Comparison of ENCODE assay signal across 35 cellular contexts in genomic region chr11:71562120-71562519, GRCh38. TPM values are rescaled to one million over a fixed set of nuclear protein-coding genes. Genes with fewer than 3 reads are reported as not detected.
"Had no signal": no experiment of that assay in that cellular context is flagged by ENCODE, and none has a peak within 500 bp of the region (broad histone marks: within the 10 kb centered on the region; RNA-seq: fewer than 3 reads in every experiment).

No MANE protein-coding gene starts in this region.

- H3K79me2 ChIP-seq: parathyroid adenoma had no signal

- H3K4me3 ChIP-seq: adrenal gland, body of pancreas, psoas muscle, sigmoid colon, smooth muscle cell, suprapubic skin, tibial artery, upper lobe of right lung had no signal

- DNase-seq: activated CD4-positive, alpha-beta memory T cell treated with anti-CD3 and anti-CD28 coated beads for 36 hours; activated CD4-positive, alpha-beta T cell treated with anti-CD3 and anti-CD28 coated beads, Interleukin-2, amount 10 ng/mL, durations not matched to agents 24 days and 14 days; activated CD4-positive, CD25-positive, alpha-beta regulatory T cell treated with anti-CD3 and anti-CD28 coated beads, Interleukin-2, amount 50 U/mL, for 72 hours; activated CD8-positive, alpha-beta memory T cell treated with anti-CD3 and anti-CD28 coated beads, Interleukin-2, amount 50 U/mL, for 4 hours; activated naive CD4-positive, alpha-beta T cell treated with anti-CD3 and anti-CD28 coated beads for 36 hours; activated naive CD8-positive, alpha-beta T cell treated with anti-CD3 and anti-CD28 coated beads for 36 hours; activated T-cell treated with anti-CD3 and anti-CD28 coated beads, Interleukin-2, amount 50 U/mL, for 1 hour; adrenal gland; aorta; body of pancreas; cortex of kidney; head of caudate nucleus; hippocampal formation; kidney; naive thymus-derived CD8-positive, alpha-beta T cell; nucleus accumbens; psoas muscle; sigmoid colon; stimulated activated CD4-positive, alpha-beta T cell treated with anti-CD3 and anti-CD28 coated beads, Interleukin-15, amount 100 ng/mL, for 24 hours; stimulated activated CD4-positive, alpha-beta T cell treated with anti-CD3 and anti-CD28 coated beads, Interleukin-2, amount 100 ng/mL, for 24 hours; stimulated activated naive B cell treated with anti-CD40 and anti-IgM and Interleukin-4, amounts not matched to agents 10 μg/mL and 1 μg/mL and 100 μg/mL, for 72 hours; T-helper 17 cell; T1000; upper lobe of right lung had no signal

- H3K9me3 ChIP-seq: adrenal gland, body of pancreas, psoas muscle, sigmoid colon, suprapubic skin, upper lobe of right lung had no signal

- H3K27ac ChIP-seq: adrenal gland, body of pancreas, parathyroid adenoma, psoas muscle, sigmoid colon, suprapubic skin, tibial artery, upper lobe of right lung had no signal

- H2AFZ ChIP-seq: parathyroid adenoma had no signal

- H3K4me2 ChIP-seq: smooth muscle cell had no signal

- H3K4me1 ChIP-seq: adrenal gland, body of pancreas, parathyroid adenoma, psoas muscle, sigmoid colon, upper lobe of right lung had no signal

- H3K36me3 ChIP-seq: adrenal gland, sigmoid colon, suprapubic skin, tibial artery, upper lobe of right lung had no signal

- H3K27me3 ChIP-seq: body of pancreas had no signal

RNA-seq across cellular contexts. Expression of gene KRTAP5-10, which starts 3.2 kb away (rescaled TPM):
- total RNA-seq: activated CD4-positive, alpha-beta memory T cell treated with anti-CD3 and anti-CD28 coated beads for 36 hours; activated CD4-positive, alpha-beta T cell treated with anti-CD3 and anti-CD28 coated beads, Interleukin-2, amount 10 ng/mL, durations not matched to agents 24 days and 14 days; activated CD8-positive, alpha-beta memory T cell treated with anti-CD3 and anti-CD28 coated beads for 36 hours; activated naive CD4-positive, alpha-beta T cell treated with anti-CD3 and anti-CD28 coated beads for 36 hours; activated naive CD8-positive, alpha-beta T cell treated with anti-CD3 and anti-CD28 coated beads for 36 hours; activated T-helper 1 cell treated with anti-CD3 and anti-CD28 coated beads, Interleukin-12 subunit alpha, Interleukin-12 subunit beta, Interleukin-2, Interleukin-4 antibody, amounts not matched to agents 30 ng/mL and 10 ng/mL and 1 ng/mL, durations not matched to agents 14 hours and 24 hours and 36 hours; adrenal gland; aorta; body of pancreas; cardiac septum; chondrocyte; endothelial cell of umbilical vein; kidney; naive thymus-derived CD8-positive, alpha-beta T cell; neural crest cell; psoas muscle; sigmoid colon; smooth muscle cell; T-helper 17 cell; upper lobe of right lung had no signal
- polyA plus RNA-seq: endothelial cell of umbilical vein; naive thymus-derived CD8-positive, alpha-beta T cell; psoas muscle; smooth muscle cell had no signal

RNA-seq across cellular contexts. Expression of gene KRTAP5-9, which starts 13.9 kb away (rescaled TPM):
- total RNA-seq: activated CD4-positive, alpha-beta T cell treated with anti-CD3 and anti-CD28 coated beads, Interleukin-2, amount 10 ng/mL, durations not matched to agents 24 days and 14 days; activated CD8-positive, alpha-beta memory T cell treated with anti-CD3 and anti-CD28 coated beads for 36 hours; activated naive CD4-positive, alpha-beta T cell treated with anti-CD3 and anti-CD28 coated beads for 36 hours; activated naive CD8-positive, alpha-beta T cell treated with anti-CD3 and anti-CD28 coated beads for 36 hours; activated T-helper 1 cell treated with anti-CD3 and anti-CD28 coated beads, Interleukin-12 subunit alpha, Interleukin-12 subunit beta, Interleukin-2, Interleukin-4 antibody, amounts not matched to agents 30 ng/mL and 10 ng/mL and 1 ng/mL, durations not matched to agents 14 hours and 24 hours and 36 hours; cardiac septum; endothelial cell of umbilical vein; neural crest cell; psoas muscle; smooth muscle cell; T-helper 17 cell; upper lobe of right lung had no signal
- polyA plus RNA-seq: naive thymus-derived CD8-positive, alpha-beta T cell; smooth muscle cell had no signal

RNA-seq across cellular contexts. Expression of gene KRTAP5-11, which starts 20.6 kb away (rescaled TPM):
- total RNA-seq: activated CD4-positive, alpha-beta memory T cell treated with anti-CD3 and anti-CD28 coated beads for 36 hours; activated CD4-positive, alpha-beta T cell treated with anti-CD3 and anti-CD28 coated beads, Interleukin-2, amount 10 ng/mL, durations not matched to agents 24 days and 14 days; activated CD8-positive, alpha-beta memory T cell treated with anti-CD3 and anti-CD28 coated beads for 36 hours; activated naive CD4-positive, alpha-beta T cell treated with anti-CD3 and anti-CD28 coated beads for 36 hours; activated naive CD8-positive, alpha-beta T cell treated with anti-CD3 and anti-CD28 coated beads for 36 hours; activated T-helper 1 cell treated with anti-CD3 and anti-CD28 coated beads, Interleukin-12 subunit alpha, Interleukin-12 subunit beta, Interleukin-2, Interleukin-4 antibody, amounts not matched to agents 30 ng/mL and 10 ng/mL and 1 ng/mL, durations not matched to agents 14 hours and 24 hours and 36 hours; adrenal gland; aorta; body of pancreas; cardiac septum; chondrocyte; endothelial cell of umbilical vein; esophagus mucosa; kidney; naive thymus-derived CD8-positive, alpha-beta T cell; neural crest cell; psoas muscle; sigmoid colon; smooth muscle cell; T-helper 17 cell; upper lobe of right lung had no signal
- polyA plus RNA-seq: adrenal gland; aorta; endothelial cell of umbilical vein; naive thymus-derived CD8-positive, alpha-beta T cell; psoas muscle; sigmoid colon; smooth muscle cell had no signal

RNA-seq across cellular contexts. Expression of gene KRTAP5-8, which starts 24.3 kb away (rescaled TPM):
- total RNA-seq: activated CD4-positive, alpha-beta memory T cell treated with anti-CD3 and anti-CD28 coated beads for 36 hours; activated CD4-positive, alpha-beta T cell treated with anti-CD3 and anti-CD28 coated beads, Interleukin-2, amount 10 ng/mL, durations not matched to agents 24 days and 14 days; activated CD8-positive, alpha-beta memory T cell treated with anti-CD3 and anti-CD28 coated beads for 36 hours; activated naive CD4-positive, alpha-beta T cell treated with anti-CD3 and anti-CD28 coated beads for 36 hours; activated naive CD8-positive, alpha-beta T cell treated with anti-CD3 and anti-CD28 coated beads for 36 hours; activated T-helper 1 cell treated with anti-CD3 and anti-CD28 coated beads, Interleukin-12 subunit alpha, Interleukin-12 subunit beta, Interleukin-2, Interleukin-4 antibody, amounts not matched to agents 30 ng/mL and 10 ng/mL and 1 ng/mL, durations not matched to agents 14 hours and 24 hours and 36 hours; body of pancreas; cardiac septum; chondrocyte; endothelial cell of umbilical vein; neural crest cell; psoas muscle; sigmoid colon; smooth muscle cell; upper lobe of right lung had no signal
- polyA plus RNA-seq: adrenal gland; aorta; naive thymus-derived CD8-positive, alpha-beta T cell; psoas muscle; smooth muscle cell had no signal

RNA-seq across cellular contexts. Expression of gene KRTAP5-7, which starts 35.1 kb away (rescaled TPM):
- total RNA-seq: activated CD4-positive, alpha-beta memory T cell treated with anti-CD3 and anti-CD28 coated beads for 36 hours; activated CD4-positive, alpha-beta T cell treated with anti-CD3 and anti-CD28 coated beads, Interleukin-2, amount 10 ng/mL, durations not matched to agents 24 days and 14 days; activated CD8-positive, alpha-beta memory T cell treated with anti-CD3 and anti-CD28 coated beads for 36 hours; activated naive CD4-positive, alpha-beta T cell treated with anti-CD3 and anti-CD28 coated beads for 36 hours; activated naive CD8-positive, alpha-beta T cell treated with anti-CD3 and anti-CD28 coated beads for 36 hours; body of pancreas; cardiac septum; chondrocyte; endothelial cell of umbilical vein; neural crest cell; psoas muscle; smooth muscle cell; T-helper 17 cell had no signal
- polyA plus RNA-seq: aorta; naive thymus-derived CD8-positive, alpha-beta T cell; smooth muscle cell had no signal
